Comparison of ENCODE assay signal across 1 cellular context in the genomic region with DNA sequence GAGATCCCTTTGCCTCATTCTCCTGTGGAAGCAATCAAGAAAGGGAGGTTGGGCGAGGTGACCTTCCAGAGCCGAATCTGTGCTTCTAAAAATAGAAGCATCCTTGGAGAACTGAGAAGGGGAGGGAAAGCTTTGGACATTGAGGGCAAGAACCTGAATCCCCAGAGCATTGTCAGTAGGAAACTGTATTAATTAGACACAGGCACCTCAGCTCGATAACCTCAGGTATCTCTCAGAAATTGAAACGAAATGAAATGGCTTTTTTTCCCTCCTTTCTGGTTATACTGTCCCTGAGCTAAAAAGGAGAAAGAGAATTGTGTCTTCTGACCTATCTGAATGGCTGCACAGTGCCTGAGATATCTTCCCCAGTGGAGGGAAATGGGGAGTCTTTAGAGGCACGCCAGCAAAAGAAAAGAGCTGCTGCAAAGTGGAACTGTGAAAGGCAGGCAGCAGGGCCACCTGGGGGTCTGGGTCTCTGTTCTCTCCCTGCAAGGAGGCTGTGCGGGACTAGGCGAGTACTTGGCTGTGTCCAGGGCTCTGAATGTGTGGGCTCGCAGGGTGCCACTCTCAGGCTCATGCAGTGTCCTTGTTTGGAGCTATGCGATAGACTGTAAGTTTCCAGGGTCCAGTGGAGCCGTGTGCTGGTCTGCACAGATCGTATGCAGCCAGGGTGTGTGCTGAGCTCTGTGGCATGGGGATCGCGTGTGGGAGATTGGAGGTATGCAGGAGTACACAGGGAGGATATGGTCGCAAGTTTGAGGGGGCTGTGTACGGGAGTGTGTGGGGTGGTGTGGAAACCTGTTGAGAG.
TF ChIP-seq lines count a peak whose summit lies in the region.

No MANE protein-coding gene starts in this region.

TF ChIP-seq in WTC11, 78 proteins besides CTCF, POLR2A, EP300 and RAD21 (continued from another document):
- TF ChIP-seq, protein P1, sequence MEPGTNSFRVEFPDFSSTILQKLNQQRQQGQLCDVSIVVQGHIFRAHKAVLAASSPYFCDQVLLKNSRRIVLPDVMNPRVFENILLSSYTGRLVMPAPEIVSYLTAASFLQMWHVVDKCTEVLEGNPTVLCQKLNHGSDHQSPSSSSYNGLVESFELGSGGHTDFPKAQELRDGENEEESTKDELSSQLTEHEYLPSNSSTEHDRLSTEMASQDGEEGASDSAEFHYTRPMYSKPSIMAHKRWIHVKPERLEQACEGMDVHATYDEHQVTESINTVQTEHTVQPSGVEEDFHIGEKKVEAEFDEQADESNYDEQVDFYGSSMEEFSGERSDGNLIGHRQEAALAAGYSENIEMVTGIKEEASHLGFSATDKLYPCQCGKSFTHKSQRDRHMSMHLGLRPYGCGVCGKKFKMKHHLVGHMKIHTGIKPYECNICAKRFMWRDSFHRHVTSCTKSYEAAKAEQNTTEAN (CRISPR knock-in tag; IDR thresholded peaks at IDR 0.05) = no peak
- no peak for TF ChIP-seq ZNF423 (CRISPR knock-in tag; IDR thresholded peaks at IDR 0.05)
- no peak for TF ChIP-seq NFYB (CRISPR knock-in tag; conservative IDR thresholded peaks at IDR 0.05; ENCODE audit: low read depth)
